Comparison of ENCODE assay signal across 21 cellular contexts in genomic region chr4:139720806-139721205, GRCh38. TPM values are rescaled to one million over a fixed set of nuclear protein-coding genes. Genes with fewer than 3 reads are reported as not detected.
DNase-seq lines count a peak whose midpoint lies in the region; ATAC-seq, FAIRE-seq and TF ChIP-seq lines count a peak whose summit lies in the region.
"Had no signal": no experiment of that assay in that cellular context is flagged by ENCODE, and none has a peak within 500 bp of the region (broad histone marks: within the 10 kb centered on the region; RNA-seq: fewer than 3 reads in every experiment).

No MANE protein-coding gene starts in this region.

- in situ Hi-C loops in HepG2 (cut with HindIII; ENCODE audit: extremely low pct_ligation_motif_present, low pct_unique_long_range_greater_than_20kb), result no loop called here

- TF ChIP-seq RAD21 in liver (IDR thresholded peaks at IDR 0.05), result no peak
- TF ChIP-seq RAD21 in HepG2 (CRISPR knock-in tag; IDR thresholded peaks at IDR 0.05), result no peak

- intact Hi-C loops in HepG2 (cut with micrococcal nuclease; ENCODE audit: unreplicated experiment), result no loop called here
- intact Hi-C loops in upper lobe of right lung (cut with DNase I), result loop anchor here (10.0 kb wide), 1 partner anchor 524 kb away; no protein-coding TSS in a partner anchor

- no peak for DNase-seq in HepG2 (ENCODE audit: low spot score)
- DNase-seq in fibroblast of villous mesenchyme (ENCODE audit: low read depth), result peak; percentile 40
- DNase-seq in progenitor cell of endocrine pancreas (ENCODE audit: low spot score, unreplicated experiment), result no peak
- no peak for DNase-seq in upper lobe of right lung
- no peak for DNase-seq in WTC11 (ENCODE audit: low spot score)
- DNase-seq in SJCRH30, result no peak
- DNase-seq: CD8-positive, alpha-beta T cell; COR-L47; DMS153; DMS79 treated with DMSO at 0.1 percent for 48 hours; EL; H7 had no signal

- ATAC-seq in HepG2, result no peak
- ATAC-seq in upper lobe of right lung, result no peak
- ATAC-seq in WTC11, result no peak
- ATAC-seq in GM18520 (IDR thresholded peaks at IDR 0.05; ENCODE audit: unreplicated experiment), result no peak
- ATAC-seq: CD8-positive, alpha-beta T cell had no signal

- H3K4me3 ChIP-seq in liver (ENCODE audit: low read depth in 1 of 3, low read length in 3 of 3), result no peak overlapping the region
- no peak overlapping the region for H3K4me3 ChIP-seq in HepG2 (replicated peaks in 1 of 3; ENCODE audit: insufficient read depth in 1 of 3, low read depth in 2 of 3, low read length in 3 of 3)
- H3K4me3 ChIP-seq in fibroblast of villous mesenchyme (ENCODE audit: low read depth, low read length), result no peak overlapping the region
- no peak overlapping the region for H3K4me3 ChIP-seq in upper lobe of right lung
- H3K4me3 ChIP-seq in SJCRH30, result no peak overlapping the region

- TF ChIP-seq EP300 in HepG2 (IDR thresholded peaks at IDR 0.05; ENCODE audit: low read depth in 2 of 2, low read length in 2 of 2) (no peak), HepG2 (CRISPR knock-in tag; IDR thresholded peaks at IDR 0.05; ENCODE audit: borderline replicate concordance) (no peak)

- H3K79me2 ChIP-seq in HepG2 (ENCODE audit: insufficient read depth, low read length), result no peaks in the 10 kb centered on the region

- H3K36me3 ChIP-seq in liver (ENCODE audit: control insufficient read depth in 4 of 4, insufficient read depth in 3 of 4, low read depth in 1 of 4, low read length in 3 of 4) (peaks cover 0 to 18% (median 17%) of the 10 kb centered on the region in 4 donors), HepG2 (replicated peaks in 1 of 2; ENCODE audit: control insufficient read depth in 1 of 2, insufficient read depth in 2 of 2, low read length in 2 of 2) (peaks cover 9 to 35% of the 10 kb centered on the region in 2 experiments), upper lobe of right lung (peaks cover 37% of the 10 kb centered on the region), SJCRH30 (no peaks in the 10 kb centered on the region; the same call in 1 of the 2 replicates)

- no peak overlapping the region for H3K9ac ChIP-seq in liver (ENCODE audit: low read depth in 1 of 2, low read length in 2 of 2)
- no peak overlapping the region for H3K9ac ChIP-seq in HepG2 (ENCODE audit: insufficient read depth, low read depth, low read length)

- H3K4me1 Mint-ChIP-seq in progenitor cell of endocrine pancreas (ENCODE audit: low read depth) (peaks cover 17% of the 10 kb centered on the region), WTC11 (no peaks in the 10 kb centered on the region)
- H3K4me1 Mint-ChIP-seq: CD14-positive monocyte had no signal

- H3K4me1 ChIP-seq in liver (ENCODE audit: control insufficient read depth in 4 of 4, insufficient read depth in 4 of 4, low read length in 3 of 4) (no peaks in the 10 kb centered on the region), HepG2 (ENCODE audit: insufficient read depth, low read length) (no peaks in the 10 kb centered on the region), upper lobe of right lung (no peaks in the 10 kb centered on the region), SJCRH30 (no peaks in the 10 kb centered on the region)

- H3K9me3 ChIP-seq in liver (ENCODE audit: control insufficient read depth in 4 of 4, low read length in 3 of 4) (no peaks in the 10 kb centered on the region), HepG2 (ENCODE audit: low read length) (no peaks in the 10 kb centered on the region), upper lobe of right lung (no peaks in the 10 kb centered on the region), SJCRH30 (replicated peaks) (no peaks in the 10 kb centered on the region)

- H3K4me3 Mint-ChIP-seq in progenitor cell of endocrine pancreas (ENCODE audit: low read depth) (no peak overlapping the region), WTC11 (no peak overlapping the region)
- H3K4me3 Mint-ChIP-seq: CD14-positive monocyte; CD8-positive, alpha-beta T cell had no signal

- WGBS in liver, result 73% methylated on average over 6 of the region's 6 CpGs
- 97% methylated on average over 6 of the region's 6 CpGs for WGBS in HepG2 (ENCODE audit: low lambda C conversion rate)

- no peak for TF ChIP-seq POLR2A in HepG2 (IDR thresholded peaks at IDR 0.05; ENCODE audit: insufficient read depth in 1 of 2, low read depth in 2 of 2, low read length in 2 of 2)

- peaks cover 36% of the 10 kb centered on the region for H3K36me3 Mint-ChIP-seq in progenitor cell of endocrine pancreas (ENCODE audit: insufficient read depth)
- peaks cover 4% of the 10 kb centered on the region; the same call in 1 of the 2 replicates for H3K36me3 Mint-ChIP-seq in WTC11

- no peak overlapping the region for H3K4me2 ChIP-seq in HepG2 (ENCODE audit: low read depth, low read length)

- FAIRE-seq in HepG2 (lab: Jason Lieb, UNC), result no peak
- FAIRE-seq: D721Med, G401.6, GM12892, GM19239 had no signal

- no peak overlapping the region for H2AFZ ChIP-seq in HepG2 (ENCODE audit: low read length)

- TF ChIP-seq CTCF in liver (IDR thresholded peaks at IDR 0.05; ENCODE audit: low read depth, low read length, missing input control) (no peak), HepG2 (CRISPR knock-in tag; IDR thresholded peaks at IDR 0.05) (no peak), fibroblast of villous mesenchyme (IDR thresholded peaks at IDR 0.05; ENCODE audit: insufficient read depth, low read depth, low read length) (no peak), progenitor cell of endocrine pancreas (IDR thresholded peaks at IDR 0.05; ENCODE audit: unreplicated experiment) (no peak), upper lobe of right lung (IDR thresholded peaks at IDR 0.05) (no peak), WTC11 (IDR thresholded peaks at IDR 0.05) (no peak)

- POLR2A ChIA-PET in HepG2 (lab: Yijun Ruan, JAX) (no interaction called here), WTC11 (lab: Charles Lee) (no interaction called here)

- peak overlapping the region; percentile 29 for H3K27ac Mint-ChIP-seq in progenitor cell of endocrine pancreas
- no peak overlapping the region for H3K27ac Mint-ChIP-seq in WTC11
- H3K27ac Mint-ChIP-seq: CD14-positive monocyte; CD8-positive, alpha-beta T cell had no signal

- H3K27me3 Mint-ChIP-seq in progenitor cell of endocrine pancreas, result no peaks in the 10 kb centered on the region
- peaks cover 30% of the 10 kb centered on the region for H3K27me3 Mint-ChIP-seq in WTC11 (ENCODE audit: low read depth)

- H3K27ac ChIP-seq in liver (ENCODE audit: low read depth in 1 of 2, low read length in 2 of 2) (no peak overlapping the region), HepG2 (ENCODE audit: extremely low read length, insufficient read depth, low read length) (no peak overlapping the region), upper lobe of right lung (peak overlapping the region; percentile 5), SJCRH30 (no peak overlapping the region)
- H3K27ac ChIP-seq: 22Rv1, HL-60 had no signal

- CTCF ChIA-PET in HepG2 (lab: Yijun Ruan, JAX; ENCODE audit: low intra/inter-chr PET ratio, low total read pairs), result no interaction called here
- CTCF ChIA-PET in WTC11 (lab: Charles Lee), result no interaction called here

- H3K9me3 Mint-ChIP-seq in progenitor cell of endocrine pancreas (ENCODE audit: low read depth), result no peaks in the 10 kb centered on the region
- no peaks in the 10 kb centered on the region for H3K9me3 Mint-ChIP-seq in WTC11
- H3K9me3 Mint-ChIP-seq: CD14-positive monocyte; CD8-positive, alpha-beta T cell had no signal

- H4K20me1 ChIP-seq in HepG2 (ENCODE audit: insufficient read depth, low read length), result no peaks in the 10 kb centered on the region

- no TSS peak for BruUV-seq in HepG2 (replicated peaks; lab: Mats Ljungman, UMichigan)

- H3K27me3 ChIP-seq in liver (ENCODE audit: control insufficient read depth in 4 of 4, insufficient read depth in 4 of 4, low read length in 3 of 4) (no peaks in the 10 kb centered on the region), HepG2 (ENCODE audit: control insufficient read depth in 1 of 2, insufficient read depth in 2 of 2, low read length in 2 of 2) (no peaks in the 10 kb centered on the region), upper lobe of right lung (no peaks in the 10 kb centered on the region), SJCRH30 (no peaks in the 10 kb centered on the region)

TF ChIP-seq in liver, 16 proteins besides CTCF, POLR2A, EP300 and RAD21 (continues in another document):
- TF ChIP-seq NR2F2 (IDR thresholded peaks at IDR 0.05) (peak; percentile 65), HNF4A (conservative IDR thresholded peaks at IDR 0.05) (no peak)

TF ChIP-seq in WTC11, 78 proteins besides CTCF, POLR2A, EP300 and RAD21 (continues in another document):
- no peak for TF ChIP-seq SP1 (CRISPR knock-in tag; conservative IDR thresholded peaks at IDR 0.05)
- no peak for TF ChIP-seq NR1H2 (CRISPR knock-in tag; IDR thresholded peaks at IDR 0.05)

RNA-seq across cellular contexts. Expression of gene MGST2, which starts 55.2 kb away (rescaled TPM):
- total RNA-seq in liver, result 10 to 100 TPM; 69.6 to 79.1 TPM
- 100 to 1,000 TPM; 102 to 170 TPM for polyA plus RNA-seq in liver
- 120 and 205 TPM in 2 replicates for total RNA-seq in HepG2 (2016; rRNA removed; fragmentation: Illumina TruSeq; extraction: Trizol)
- 66.9 and 76.7 TPM in 2 replicates for total RNA-seq in HepG2 (2016; cell fraction: cytosol; rRNA removed; fragmentation: Illumina TruSeq; extraction: Trizol; ENCODE audit: low read depth)
- total RNA-seq in HepG2 (2016; cell fraction: insoluble cytoplasmic fraction; rRNA removed; fragmentation: Illumina TruSeq; extraction: Trizol), result 124 and 205 TPM in 2 replicates
- total RNA-seq in HepG2 (2016; cell fraction: membrane; rRNA removed; fragmentation: Illumina TruSeq; extraction: Trizol), result 50.8 and 53.3 TPM in 2 replicates
- total RNA-seq in HepG2 (2016; cell fraction: nucleus; rRNA removed; fragmentation: Illumina TruSeq; extraction: Trizol), result 168 and 186 TPM in 2 replicates
- 312 and 416 TPM in 2 replicates for polyA plus RNA-seq in HepG2 (2011; rRNA removed)
- 312 and 476 TPM in 2 replicates for polyA plus RNA-seq in HepG2 (2011; cell fraction: cytosol; rRNA removed)
- polyA plus RNA-seq in HepG2 (2011; cell fraction: nucleus; rRNA removed), result 137 and 177 TPM in 2 replicates
- polyA plus RNA-seq in HepG2 (2012), result 293 and 426 TPM in 2 replicates
- polyA plus RNA-seq in HepG2 (2016; cell fraction: cytosol; fragmentation: Illumina TruSeq; extraction: Trizol; ENCODE audit: low read depth), result 57.8 and 59.6 TPM in 2 replicates
- 132 and 154 TPM in 2 replicates for polyA plus RNA-seq in HepG2 (2016; cell fraction: insoluble cytoplasmic fraction; fragmentation: Illumina TruSeq; extraction: Trizol; ENCODE audit: low read depth)
- 49.5 and 55.2 TPM in 2 replicates for polyA plus RNA-seq in HepG2 (2016; cell fraction: membrane; fragmentation: Illumina TruSeq; extraction: Trizol; ENCODE audit: low read depth)
- 282 and 318 TPM in 2 replicates for polyA plus RNA-seq in HepG2 (2016; cell fraction: nucleus; fragmentation: Illumina TruSeq; extraction: Trizol; ENCODE audit: insufficient read depth, low read depth)
- polyA minus RNA-seq in HepG2 (2011; rRNA and poly(A)+ RNA removed; ENCODE audit: low replicate concordance), result 18.4 and 54.7 TPM in 2 replicates
- 93.2 and 100 TPM in 2 replicates for polyA minus RNA-seq in HepG2 (2011; cell fraction: cytosol; rRNA and poly(A)+ RNA removed)
- polyA minus RNA-seq in HepG2 (2011; cell fraction: nucleus; rRNA and poly(A)+ RNA removed), result 263 and 286 TPM in 2 replicates
- total RNA-seq in fibroblast of villous mesenchyme, result 8.7 and 16.8 TPM in 2 replicates
- total RNA-seq in progenitor cell of endocrine pancreas, result 62.5 and 66.1 TPM in 2 replicates
- total RNA-seq in upper lobe of right lung, result 64.6 TPM
- 13.6 to 14.9 TPM (median 14.8 TPM) in 3 replicates for total RNA-seq in WTC11 (2021)
- total RNA-seq in SJCRH30 (2014; rRNA removed; shearing (Covaris generic)), result 27.2 and 31.2 TPM in 2 replicates
